Comparison of ENCODE assay signal across 31 cellular contexts in genomic region chr5:149309354-149309753, GRCh38.
"Had no signal": no experiment of that assay in that cellular context is flagged by ENCODE, and none has a peak within 500 bp of the region (broad histone marks: within the 10 kb centered on the region; RNA-seq: fewer than 3 reads in every experiment).

No MANE protein-coding gene starts in this region.

- H3K4me1 ChIP-seq: foreskin keratinocyte, sigmoid colon, vagina had no signal

- DNase-seq: effector CD8-positive, alpha-beta T cell; endodermal cell; foreskin keratinocyte; hypothalamus; immature natural killer cell; islet precursor cell; kidney glomerular epithelial cell; left colon; mammary epithelial cell; mesendoderm; midbrain; naive thymus-derived CD8-positive, alpha-beta T cell; nephron progenitor cell; nucleus accumbens; ovary; posterior cingulate gyrus; psoas muscle; right cardiac atrium; sigmoid colon; spleen; stimulated activated CD4-positive, alpha-beta T cell treated with anti-CD3 and anti-CD28 coated beads, Interleukin-4, amount 100 ng/mL, for 4 hours; stimulated activated naive CD8-positive, alpha-beta T cell treated with anti-CD3 and anti-CD28 coated beads, Interleukin-15, Interleukin-2, amounts not matched to agents 100 U/mL and 50 U/mL, for 24 hours; upper lobe of right lung had no signal

- H3K9me3 ChIP-seq: esophagus muscularis mucosa, gastroesophageal sphincter, ovary, psoas muscle, sigmoid colon, spleen, thoracic aorta, tibial nerve, upper lobe of right lung, vagina had no signal

- H3K9me3 Mint-ChIP-seq: dendritic cell treated with granulocyte-macrophage colony-stimulating factor and Interleukin-4, amounts not matched to agents 40 ng/mL and 50 ng/mL, for 4 days; endodermal cell; immature natural killer cell; naive thymus-derived CD8-positive, alpha-beta T cell; nephron progenitor cell; stimulated activated memory B cell treated with anti-CD40 and anti-IgM and Interleukin-4, amounts not matched to agents 10 μg/mL and 1 μg/mL and 100 μg/mL, for 72 hours had no signal

- H3K36me3 ChIP-seq: ovary, sigmoid colon, thoracic aorta, upper lobe of right lung had no signal

- H3K36me3 Mint-ChIP-seq: immature natural killer cell; naive thymus-derived CD8-positive, alpha-beta T cell; stimulated activated memory B cell treated with anti-CD40 and anti-IgM and Interleukin-4, amounts not matched to agents 10 μg/mL and 1 μg/mL and 100 μg/mL, for 72 hours had no signal

- H3K27ac ChIP-seq: esophagus muscularis mucosa, foreskin keratinocyte, gastroesophageal sphincter, ovary, psoas muscle, sigmoid colon, spleen, thoracic aorta, tibial nerve, upper lobe of right lung, vagina had no signal

- H3K27me3 ChIP-seq: esophagus muscularis mucosa, foreskin keratinocyte, gastroesophageal sphincter, ovary, sigmoid colon, spleen, tibial nerve, upper lobe of right lung, vagina had no signal

- H3K4me1 Mint-ChIP-seq: immature natural killer cell; stimulated activated memory B cell treated with anti-CD40 and anti-IgM and Interleukin-4, amounts not matched to agents 10 μg/mL and 1 μg/mL and 100 μg/mL, for 72 hours had no signal

- H3K4me3 Mint-ChIP-seq: dendritic cell treated with granulocyte-macrophage colony-stimulating factor and Interleukin-4, amounts not matched to agents 40 ng/mL and 50 ng/mL, for 4 days; endodermal cell; immature natural killer cell; naive thymus-derived CD8-positive, alpha-beta T cell; nephron progenitor cell; stimulated activated memory B cell treated with anti-CD40 and anti-IgM and Interleukin-4, amounts not matched to agents 10 μg/mL and 1 μg/mL and 100 μg/mL, for 72 hours had no signal

- H3K27ac Mint-ChIP-seq: dendritic cell treated with granulocyte-macrophage colony-stimulating factor and Interleukin-4, amounts not matched to agents 40 ng/mL and 50 ng/mL, for 4 days; endodermal cell; immature natural killer cell; nephron progenitor cell; stimulated activated memory B cell treated with anti-CD40 and anti-IgM and Interleukin-4, amounts not matched to agents 10 μg/mL and 1 μg/mL and 100 μg/mL, for 72 hours had no signal

- H3K4me3 ChIP-seq: esophagus muscularis mucosa, gastroesophageal sphincter, ovary, psoas muscle, sigmoid colon, skin epidermis, spleen, thoracic aorta, tibial nerve, upper lobe of right lung, vagina had no signal

- ATAC-seq: foreskin keratinocyte; gastroesophageal sphincter; left colon; naive thymus-derived CD8-positive, alpha-beta T cell; psoas muscle; stimulated activated memory B cell treated with anti-CD40 and anti-IgM and Interleukin-4, amounts not matched to agents 10 μg/mL and 1 μg/mL and 100 μg/mL, for 72 hours; stimulated activated naive CD8-positive, alpha-beta T cell treated with anti-CD3 and anti-CD28 coated beads, Interleukin-15, Interleukin-2, amounts not matched to agents 100 U/mL and 50 U/mL, for 24 hours; upper lobe of right lung had no signal

- H3K27me3 Mint-ChIP-seq: naive thymus-derived CD8-positive, alpha-beta T cell had no signal
